In the genomic region with DNA sequence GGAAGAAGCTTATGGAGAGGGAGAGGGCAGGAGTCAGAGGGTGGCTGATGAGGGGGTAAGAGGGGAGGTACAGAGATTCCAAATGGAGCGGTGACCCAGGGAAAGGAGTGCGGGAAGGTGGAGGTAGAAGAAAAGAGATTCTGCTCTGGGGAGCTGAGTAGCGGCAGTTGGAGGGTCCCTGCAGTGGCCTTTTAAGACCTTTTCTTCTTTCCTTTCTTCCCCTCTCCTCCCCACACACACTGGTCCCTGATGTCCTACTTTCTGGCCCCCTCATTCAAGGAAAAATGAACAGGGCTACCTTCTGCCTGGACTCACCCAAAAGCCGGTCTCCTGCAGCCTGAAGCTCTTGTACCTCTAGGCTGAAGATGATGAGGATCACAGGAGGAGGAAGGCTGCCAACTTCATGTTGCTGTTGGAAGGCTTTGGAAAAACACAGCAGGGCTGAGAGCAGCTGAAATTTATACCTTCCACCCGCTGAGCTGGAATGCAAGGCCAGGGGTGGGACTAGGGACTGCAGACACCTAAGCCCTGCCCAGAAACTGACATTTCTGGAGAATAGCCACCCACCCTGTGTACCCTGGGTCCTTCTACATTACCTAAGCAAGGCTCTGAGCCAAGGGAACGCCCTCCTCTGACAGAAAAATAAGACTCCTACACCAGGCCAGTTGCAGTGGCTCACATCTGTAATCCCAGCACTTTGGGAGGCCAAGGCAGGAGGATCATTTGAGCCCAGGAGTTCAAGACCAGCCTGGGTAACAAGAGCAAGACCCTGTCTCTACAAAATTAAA, we compare ENCODE assay signal across 1 cellular context.
TF ChIP-seq lines count a peak whose summit lies in the region.

No MANE protein-coding gene starts in this region.

TF ChIP-seq in HepG2, 621 proteins besides CTCF, POLR2A, EP300 and RAD21 (continued from another document):
- TF ChIP-seq, protein P1, sequence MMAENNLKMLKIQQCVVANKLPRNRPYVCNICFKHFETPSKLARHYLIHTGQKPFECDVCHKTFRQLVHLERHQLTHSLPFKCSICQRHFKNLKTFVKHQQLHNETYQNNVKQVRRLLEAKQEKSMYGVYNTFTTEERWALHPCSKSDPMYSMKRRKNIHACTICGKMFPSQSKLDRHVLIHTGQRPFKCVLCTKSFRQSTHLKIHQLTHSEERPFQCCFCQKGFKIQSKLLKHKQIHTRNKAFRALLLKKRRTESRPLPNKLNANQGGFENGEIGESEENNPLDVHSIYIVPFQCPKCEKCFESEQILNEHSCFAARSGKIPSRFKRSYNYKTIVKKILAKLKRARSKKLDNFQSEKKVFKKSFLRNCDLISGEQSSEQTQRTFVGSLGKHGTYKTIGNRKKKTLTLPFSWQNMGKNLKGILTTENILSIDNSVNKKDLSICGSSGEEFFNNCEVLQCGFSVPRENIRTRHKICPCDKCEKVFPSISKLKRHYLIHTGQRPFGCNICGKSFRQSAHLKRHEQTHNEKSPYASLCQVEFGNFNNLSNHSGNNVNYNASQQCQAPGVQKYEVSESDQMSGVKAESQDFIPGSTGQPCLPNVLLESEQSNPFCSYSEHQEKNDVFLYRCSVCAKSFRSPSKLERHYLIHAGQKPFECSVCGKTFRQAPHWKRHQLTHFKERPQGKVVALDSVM (CRISPR knock-in tag; IDR thresholded peaks at IDR 0.05), result 0 out of 2 replicates have a peak, but pooled peaks have one; percentile 10
